10 cellular contexts compared by ENCODE assay signal in the genomic region with DNA sequence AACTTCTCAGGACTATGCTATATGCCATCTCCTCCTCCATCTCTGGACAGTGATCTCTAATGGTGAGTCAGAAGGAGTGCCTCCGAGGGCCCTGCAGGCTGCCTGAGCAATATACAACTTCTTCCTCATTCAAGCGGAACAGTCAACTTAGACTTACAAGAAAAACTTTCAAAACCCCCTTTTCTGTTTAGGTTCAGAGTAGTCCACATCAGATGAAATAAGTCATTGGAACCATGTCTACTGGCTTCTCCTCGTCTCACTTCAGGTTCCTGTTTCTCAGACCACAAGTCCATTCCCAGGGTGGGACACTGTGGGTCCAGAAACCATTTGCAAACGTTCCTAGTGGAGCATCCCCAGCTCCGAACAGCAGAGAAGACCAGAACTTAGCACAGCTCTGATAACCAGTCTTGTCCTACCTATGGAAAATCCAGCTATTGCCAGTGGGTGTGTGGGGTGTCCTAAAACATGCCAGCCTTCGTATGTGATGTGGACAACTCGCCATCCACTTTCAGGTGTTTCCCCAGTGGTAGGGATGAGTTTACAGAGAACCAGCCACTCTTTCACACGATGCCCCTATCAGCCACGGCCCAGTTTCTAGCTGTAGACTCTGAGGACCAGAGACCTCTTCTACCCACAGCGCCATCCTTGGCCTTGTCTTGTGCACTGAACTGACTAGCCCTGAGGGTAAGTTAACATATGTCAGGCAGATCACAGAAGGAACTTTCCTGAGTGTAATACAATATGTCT. TPM values are rescaled to one million over a fixed set of nuclear protein-coding genes. Genes with fewer than 3 reads are reported as not detected.
A peak's percentile ranks its signal among the peaks of the same experiment; 100 is the strongest.
DNase-seq lines count a peak whose midpoint lies in the region; ATAC-seq and TF ChIP-seq lines count a peak whose summit lies in the region.
"Had no signal": no experiment of that assay in that cellular context is flagged by ENCODE, and none has a peak within 500 bp of the region (broad histone marks: within the 10 kb centered on the region; RNA-seq: fewer than 3 reads in every experiment).

No MANE protein-coding gene starts in this region.

- no peak overlapping the region for H3K4me3 ChIP-seq in choroid plexus epithelial cell (ENCODE audit: low read depth, low read length)

- DNase-seq in choroid plexus epithelial cell (ENCODE audit: low read depth), result peak; percentile 2
- DNase-seq in DMS153 treated with DMSO at 0.1 percent for 48 hours (lab: John Stamatoyannopoulos, UW; ENCODE audit: unreplicated experiment), result no peak
- DNase-seq in cardiac septum (ENCODE audit: low spot score), result no peak
- DNase-seq in GDM1 (lab: John Stamatoyannopoulos, UW), result no peak
- DNase-seq in HPDE6-E6E7 (ENCODE audit: extremely low spot score), result no peak
- DNase-seq: activated T-cell treated with anti-CD3 and anti-CD28 coated beads, Interleukin-2, amount 50 U/mL, for 4 hours; foreskin fibroblast had no signal

- ATAC-seq in GM18502 (IDR thresholded peaks at IDR 0.05; ENCODE audit: poor library complexity, unreplicated experiment) (peak; percentile 83), GM21515 (IDR thresholded peaks at IDR 0.05; ENCODE audit: unreplicated experiment) (peak; percentile 53), HG03457 (IDR thresholded peaks at IDR 0.05; ENCODE audit: unreplicated experiment) (peak; percentile 64)

- intact Hi-C loops in cardiac septum (cut with DNase I), result no loop called here

- no peak for TF ChIP-seq CTCF in choroid plexus epithelial cell (conservative IDR thresholded peaks at IDR 0.05; ENCODE audit: low read depth, low read length)

RNA-seq across cellular contexts. Expression of a gene that starts 32.7 kb away (rescaled TPM):
- total RNA-seq in cardiac septum, result 5.3 TPM

RNA-seq across cellular contexts. Expression of a gene that starts 54.1 kb away (rescaled TPM):
- 10.1 TPM for total RNA-seq in cardiac septum
